Comparison of ENCODE assay signal across 8 cellular contexts in genomic region chr11:11843233-11843632, GRCh38. TPM values are rescaled to one million over a fixed set of nuclear protein-coding genes. Genes with fewer than 3 reads are reported as not detected.
DNase-seq lines count a peak whose midpoint lies in the region; ATAC-seq and TF ChIP-seq lines count a peak whose summit lies in the region.

No MANE protein-coding gene starts in this region.

- H4K20me1 ChIP-seq in Loucy (ENCODE audit: insufficient read depth, low read length, poor library complexity, severe bottlenecking): peaks cover 55% of the 10 kb centered on the region

- peak overlapping the region; percentile 85 for H3K4me3 ChIP-seq in Loucy (ENCODE audit: low read length, poor library complexity, severe bottlenecking)
- H3K4me3 ChIP-seq in colonic mucosa: peak overlapping the region; percentile 73
- peak overlapping the region; percentile 53 to 86 for H3K4me3 ChIP-seq in muscle layer of colon (ENCODE audit: low read depth in 1 of 2, low read length in 2 of 2)

- peak overlapping the region; percentile 98 for H3K27ac ChIP-seq in colonic mucosa
- peak overlapping the region; percentile 92 for H3K27ac ChIP-seq in muscle layer of colon (ENCODE audit: low read depth, low read length)

- TF ChIP-seq CTCF in Loucy (conservative IDR thresholded peaks at IDR 0.05; ENCODE audit: low read length) (no peak), colonic mucosa (IDR thresholded peaks at IDR 0.05) (no peak)

- H3K4me1 ChIP-seq in Loucy (ENCODE audit: insufficient read depth, low read length, poor library complexity, severe bottlenecking) (peaks cover 55% of the 10 kb centered on the region), colonic mucosa (peaks cover 6% of the 10 kb centered on the region), muscle layer of colon (ENCODE audit: insufficient read depth, low read length) (peaks cover 32% of the 10 kb centered on the region)

- H3K9me3 ChIP-seq in Loucy (ENCODE audit: insufficient read depth, low read depth, low read length): no peaks in the 10 kb centered on the region
- no peaks in the 10 kb centered on the region for H3K9me3 ChIP-seq in colonic mucosa
- no peaks in the 10 kb centered on the region for H3K9me3 ChIP-seq in muscle layer of colon (ENCODE audit: low read length)

- ATAC-seq in GM19455 (IDR thresholded peaks at IDR 0.05; ENCODE audit: unreplicated experiment): no peak

- H3K79me2 ChIP-seq in Loucy (ENCODE audit: insufficient read depth, low read length): peaks cover 64% of the 10 kb centered on the region

- intact Hi-C loops in colonic mucosa (cut with DNase I): no loop called here

- DNase-seq in EH (ENCODE audit: low read depth) (peak; percentile 80), colonic mucosa (no peak), HK-2 (ENCODE audit: unreplicated experiment) (no peak), COLO829 (ENCODE audit: low spot score) (no peak)
- DNase-seq in stimulated activated CD8-positive, alpha-beta memory T cell treated with anti-CD3 and anti-CD28 coated beads, Interleukin-4, amount 100 ng/mL, for 48 hours: no peak

- no peak overlapping the region for H2AFZ ChIP-seq in Loucy (ENCODE audit: low read length)

- H3K9me2 ChIP-seq in Loucy (replicated peaks; ENCODE audit: low read depth, low read length): no peaks in the 10 kb centered on the region

- peak overlapping the region; percentile 95 for H3K9ac ChIP-seq in Loucy (ENCODE audit: low read depth, low read length, poor library complexity, severe bottlenecking)
- peak overlapping the region; percentile 81 to 94 for H3K9ac ChIP-seq in colonic mucosa (ENCODE audit: low read depth in 2 of 2, low read length in 2 of 2)
- peak overlapping the region; percentile 92 for H3K9ac ChIP-seq in muscle layer of colon (ENCODE audit: low read length)

- H3K27me3 ChIP-seq in Loucy (ENCODE audit: insufficient read depth, low read length, poor library complexity, severe bottlenecking) (no peaks in the 10 kb centered on the region), colonic mucosa (no peaks in the 10 kb centered on the region), muscle layer of colon (ENCODE audit: control insufficient read depth in 1 of 2, insufficient read depth in 2 of 2, low read length in 2 of 2) (no peaks in the 10 kb centered on the region)

- peak overlapping the region; percentile 98 for H3K4me2 ChIP-seq in Loucy (ENCODE audit: low read depth, low read length, poor library complexity, severe bottlenecking)

- no peaks in the 10 kb centered on the region; the same call in 1 of the 2 replicates for H3F3A ChIP-seq in Loucy (ENCODE audit: low read depth)

- H3K36me3 ChIP-seq in Loucy (ENCODE audit: insufficient read depth, low read length) (no peaks in the 10 kb centered on the region), colonic mucosa (no peaks in the 10 kb centered on the region), muscle layer of colon (ENCODE audit: insufficient read depth, low read length) (no peaks in the 10 kb centered on the region)

RNA-seq across cellular contexts. Expression of gene USP47, which starts 1.5 kb away (rescaled TPM):
- 10 to 100 TPM; 31.3 to 40.3 TPM for total RNA-seq in colonic mucosa
